Comparison of ENCODE assay signal across 1 cellular context in the genomic region with DNA sequence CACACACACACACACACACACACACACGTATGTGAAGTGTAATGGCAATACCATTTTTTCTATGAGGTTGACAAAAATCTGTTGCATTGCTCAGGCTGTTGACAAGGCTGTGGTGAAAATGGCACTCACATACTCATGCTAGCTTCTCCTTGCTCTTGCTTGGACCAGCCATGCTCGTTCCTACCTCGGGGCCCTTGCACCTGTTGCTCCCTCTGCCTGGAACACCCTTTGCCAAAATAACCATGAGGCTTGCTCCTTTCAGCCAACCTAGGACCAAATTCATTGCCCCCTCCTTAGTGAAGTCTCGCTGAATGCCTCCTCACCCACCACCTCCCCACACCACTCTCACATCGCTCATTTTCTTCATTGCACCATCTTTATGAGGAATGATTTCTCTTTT.
TF ChIP-seq lines count a peak whose summit lies in the region.

No MANE protein-coding gene starts in this region.

TF ChIP-seq in SK-N-SH, 30 proteins besides CTCF, POLR2A, EP300 and RAD21:
- TF ChIP-seq MEF2A (IDR thresholded peaks at IDR 0.05; ENCODE audit: borderline replicate concordance, low read depth) (no peak), USF1 (IDR thresholded peaks at IDR 0.05; ENCODE audit: borderline replicate concordance, low read depth) (no peak), MXI1 (IDR thresholded peaks at IDR 0.05; ENCODE audit: low read depth, low read length) (no peak), FOXM1 (IDR thresholded peaks at IDR 0.05; ENCODE audit: low read depth) (no peak), YY1 (IDR thresholded peaks at IDR 0.05; ENCODE audit: low read depth) (no peak)
